In the genomic region with DNA sequence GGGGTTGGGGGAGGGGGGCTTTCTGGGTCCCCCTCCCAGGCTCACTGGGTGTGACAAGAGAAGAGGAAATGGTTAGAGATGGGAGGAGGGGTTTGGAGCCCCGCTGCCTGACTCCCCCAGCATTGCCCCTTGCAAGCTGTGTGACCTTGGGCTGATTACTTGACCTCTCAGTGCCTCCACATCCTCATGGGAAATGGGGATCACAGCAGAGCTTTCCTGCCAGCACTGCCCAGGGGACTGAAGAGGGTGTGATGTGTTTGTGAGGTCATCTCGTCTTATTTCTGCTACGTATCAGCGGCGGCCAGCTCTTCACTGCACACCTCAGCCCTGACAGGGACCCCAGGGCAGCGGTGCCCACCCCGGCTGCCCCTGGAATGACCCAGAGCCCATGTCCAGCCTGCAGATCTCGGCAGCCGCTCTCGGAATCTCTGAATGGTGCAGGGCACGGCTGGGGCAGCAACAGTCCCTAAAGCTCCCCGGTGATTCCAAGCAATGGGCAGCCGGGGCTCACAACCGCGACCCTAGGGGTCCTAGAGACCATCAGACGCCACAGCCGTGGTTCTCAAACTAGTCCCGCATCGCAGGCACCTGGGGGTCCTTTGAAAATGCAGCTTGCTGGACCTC, we compare ENCODE assay signal across 9 cellular contexts. TPM values are rescaled to one million over a fixed set of nuclear protein-coding genes. Genes with fewer than 3 reads are reported as not detected.
DNase-seq lines count a peak whose midpoint lies in the region; ATAC-seq, FAIRE-seq and TF ChIP-seq lines count a peak whose summit lies in the region.
"Had no signal": no experiment of that assay in that cellular context is flagged by ENCODE, and none has a peak within 500 bp of the region (broad histone marks: within the 10 kb centered on the region; RNA-seq: fewer than 3 reads in every experiment).

No MANE protein-coding gene starts in this region.

- peak overlapping the region; percentile 39 for H3K4me2 ChIP-seq in mammary epithelial cell (ENCODE audit: insufficient read depth, low read depth, low read length)

- H3K4me1 ChIP-seq in HAP-1 (peaks cover 8% of the 10 kb centered on the region), mammary epithelial cell (ENCODE audit: insufficient read depth, low read length) (peaks cover 11% of the 10 kb centered on the region)

- in situ Hi-C loops in HAP-1 (cut with MboI; ENCODE audit: low sequenced_read_pairs) (loop anchor here (5.0 kb wide), 2 partner anchors 90 to 205 kb away; no protein-coding TSS in a partner anchor), mammary epithelial cell (cut with MboI; ENCODE audit: low sequenced_read_pairs in 2 of 2) (loop anchor here (5.0 kb wide), 1 partner anchor 85 kb away; no protein-coding TSS in a partner anchor)

- H3K79me2 ChIP-seq in mammary epithelial cell (ENCODE audit: insufficient read depth, low read length): no peaks in the 10 kb centered on the region

- DNase-seq in HAP-1 (ENCODE audit: low spot score in 2 of 2): no peak
- DNase-seq in mammary epithelial cell: no peak
- DNase-seq in skeletal muscle cell (ENCODE audit: low read depth): no peak
- no peak for DNase-seq in NCI-H146 treated with DMSO at 0.1 percent for 48 hours (lab: John Stamatoyannopoulos, UW; ENCODE audit: unreplicated experiment)
- DNase-seq in GM19239 (ENCODE audit: insufficient read length, low spot score): no peak
- DNase-seq in HCEC 1CT: no peak

- no peaks in the 10 kb centered on the region for H4K20me1 ChIP-seq in mammary epithelial cell (ENCODE audit: insufficient read depth, low read length)

- no peak for ATAC-seq in GM21619 (IDR thresholded peaks at IDR 0.05; ENCODE audit: unreplicated experiment)

- peak overlapping the region; percentile 22 for H3K4me3 ChIP-seq in HAP-1
- H3K4me3 ChIP-seq in mammary epithelial cell (replicated peaks in 1 of 3; ENCODE audit: insufficient read depth in 1 of 3, low read depth in 2 of 3, low read length in 3 of 3): peak overlapping the region in 1 of 3 experiments; percentile 42
- H3K4me3 ChIP-seq in iPS-18c (ENCODE audit: insufficient read depth, low read depth, low read length): peak overlapping the region; percentile 40; the same call in 1 of the 2 replicates
- peak overlapping the region; percentile 42 for H3K4me3 ChIP-seq in skeletal muscle cell (ENCODE audit: low read depth, low read length)

- BruUV-seq in mammary epithelial cell (replicated peaks; lab: Mats Ljungman, UMichigan): no TSS peak

- no peak overlapping the region for H3K9ac ChIP-seq in mammary epithelial cell (ENCODE audit: insufficient read depth, low read length)

- intact Hi-C loops in mammary epithelial cell (cut with micrococcal nuclease): loop anchor here (1.0 to 2.0 kb wide), 5 partner anchors 26 to 207 kb away; a partner anchor contains a TSS

- no peaks in the 10 kb centered on the region for H3K9me3 ChIP-seq in HAP-1
- H3K9me3 ChIP-seq in mammary epithelial cell (replicated peaks; ENCODE audit: insufficient read depth, low read length): no peaks in the 10 kb centered on the region
- H3K9me3 ChIP-seq in iPS-18c (ENCODE audit: control insufficient read depth, insufficient read depth, low read length): no peaks in the 10 kb centered on the region

- TF ChIP-seq CTCF in mammary epithelial cell (conservative IDR thresholded peaks at IDR 0.05 in 1 of 2, IDR thresholded peaks at IDR 0.05 in 1 of 2; ENCODE audit: extremely low read depth in 1 of 2, insufficient read depth in 1 of 2, low read depth in 1 of 2, low read length in 2 of 2): no peak

- peak overlapping the region; percentile 69 for H2AFZ ChIP-seq in mammary epithelial cell (ENCODE audit: low read depth, low read length)

- H3K27me3 ChIP-seq in HAP-1 (ENCODE audit: low read depth) (no peaks in the 10 kb centered on the region), mammary epithelial cell (ENCODE audit: insufficient read depth, low read length) (no peaks in the 10 kb centered on the region)

- no peak overlapping the region for H3K27ac ChIP-seq in mammary epithelial cell (ENCODE audit: insufficient read depth, low read depth, low read length)

- WGBS in mammary epithelial cell (ENCODE audit: low coverage, missing lambda C conversion rate): 24% methylated on average over 19 of the region's 19 CpGs

- CTCF ChIA-PET in mammary epithelial cell (lab: Charles Lee; ENCODE audit: low non-redundant PET): interaction anchor here (0.6 kb wide), 2 partner anchors 175 to 409 kb away, joined by 3 to 5 read pairs; no protein-coding TSS in a partner anchor

- dilution Hi-C loops in mammary epithelial cell (cut with HindIII; ENCODE audit: low sequenced_read_pairs): loop anchor here (5.0 kb wide), 3 partner anchors 40 to 80 kb away; no protein-coding TSS in a partner anchor

- FAIRE-seq in GM19239 (lab: Jason Lieb, UNC): no peak

- H3K36me3 ChIP-seq in HAP-1 (replicated peaks) (no peaks in the 10 kb centered on the region), mammary epithelial cell (ENCODE audit: insufficient read depth, low read length) (no peaks in the 10 kb centered on the region)

RNA-seq across cellular contexts. Expression of a gene that starts 8.4 kb away (rescaled TPM):
- under 1 TPM; 0.12 to 0.67 TPM for total RNA-seq in mammary epithelial cell
- 0.01 TPM for polyA plus RNA-seq in mammary epithelial cell
- polyA minus RNA-seq in mammary epithelial cell: 1.3 TPM

RNA-seq across cellular contexts. Expression of a gene that starts 15.9 kb away (rescaled TPM):
- total RNA-seq in mammary epithelial cell: 10 to 100 TPM in 1 of 2 donors, under 1 TPM in 1; 0.24 to 39.3 TPM
- 0.26 TPM for polyA plus RNA-seq in mammary epithelial cell
- not detected for polyA minus RNA-seq in mammary epithelial cell

RNA-seq across cellular contexts. Expression of a gene that starts 58.6 kb away (rescaled TPM):
- 1 to 10 TPM in 1 of 2 donors, not detected in 1; 2.3 TPM for total RNA-seq in mammary epithelial cell
- polyA plus RNA-seq in mammary epithelial cell: not detected
- polyA minus RNA-seq in mammary epithelial cell: not detected
- total RNA-seq: activated naive CD4-positive, alpha-beta T cell treated with anti-CD3 and anti-CD28 coated beads for 36 hours had no signal
